1 cellular context compared by ENCODE assay signal in genomic region chr1:161728376-161729226, GRCh38.
A peak's percentile ranks its signal among the peaks of the same experiment; 100 is the strongest.
TF ChIP-seq lines count a peak whose summit lies in the region.

No MANE protein-coding gene starts in this region.

TF ChIP-seq in GM12878, 131 proteins besides CTCF, POLR2A, EP300 and RAD21:
- peak; percentile 39; the same call in 1 of the 2 replicates for TF ChIP-seq PKNOX1 (IDR thresholded peaks at IDR 0.05)
- TF ChIP-seq EED (IDR thresholded peaks at IDR 0.05; ENCODE audit: low read depth): 0 out of 2 replicates have a peak, but pooled peaks have one; percentile 33
- no peak for TF ChIP-seq MYB (IDR thresholded peaks at IDR 0.05; ENCODE audit: borderline replicate concordance, low read depth, low read length)
- TF ChIP-seq RUNX3 (IDR thresholded peaks at IDR 0.05; ENCODE audit: low read length): peak; percentile 19; the same call in 1 of the 2 replicates
- TF ChIP-seq FOXM1 (IDR thresholded peaks at IDR 0.05; ENCODE audit: low read depth, low read length): no peak
- TF ChIP-seq CBX3 (IDR thresholded peaks at IDR 0.05; ENCODE audit: borderline replicate concordance, low read depth): no peak
- TF ChIP-seq LARP7 (IDR thresholded peaks at IDR 0.05): no peak
- TF ChIP-seq RELB (IDR thresholded peaks at IDR 0.05; ENCODE audit: low read depth): 0 out of 2 replicates have a peak, but pooled peaks have one; percentile 19
- TF ChIP-seq MEF2B (IDR thresholded peaks at IDR 0.05; ENCODE audit: partially characterized antibody, poor library complexity, severe bottlenecking): no peak
- no peak for TF ChIP-seq IRF3 (IDR thresholded peaks at IDR 0.05)
